In the genomic region with DNA sequence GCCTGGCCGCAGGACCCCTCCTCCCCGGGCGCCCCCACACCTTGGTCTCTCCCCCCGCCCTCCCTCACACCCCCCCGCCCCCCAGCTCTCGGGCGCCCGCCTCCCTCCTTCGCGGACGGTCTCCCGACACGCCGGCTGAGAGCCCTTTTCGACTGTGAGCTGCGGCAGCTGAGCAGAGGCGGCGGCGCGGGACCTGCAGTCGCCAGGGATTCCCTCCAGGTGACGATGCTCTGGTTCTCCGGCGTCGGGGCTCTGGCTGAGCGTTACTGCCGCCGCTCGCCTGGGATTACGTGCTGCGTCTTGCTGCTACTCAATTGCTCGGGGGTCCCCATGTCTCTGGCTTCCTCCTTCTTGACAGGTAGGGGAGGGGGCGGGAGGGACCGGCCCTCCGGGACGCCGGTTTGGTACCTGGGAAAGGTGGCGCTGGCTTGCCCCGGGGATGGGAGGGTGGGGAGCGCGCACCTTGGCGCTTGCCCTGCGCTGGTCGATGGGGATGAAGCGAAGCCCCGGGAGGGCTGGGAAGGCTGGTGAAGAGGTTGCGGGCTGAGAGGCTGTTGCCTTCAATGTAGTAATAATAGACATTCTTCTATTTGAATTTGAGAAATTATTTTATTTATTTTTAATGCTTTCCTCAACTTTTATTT, we compare ENCODE assay signal across 9 cellular contexts. TPM values are rescaled to one million over a fixed set of nuclear protein-coding genes. Genes with fewer than 3 reads are reported as not detected.
DNase-seq lines count a peak whose midpoint lies in the region; ATAC-seq and TF ChIP-seq lines count a peak whose summit lies in the region.
"Had no signal": no experiment of that assay in that cellular context is flagged by ENCODE, and none has a peak within 500 bp of the region (broad histone marks: within the 10 kb centered on the region; RNA-seq: fewer than 3 reads in every experiment).

Gene BMPER (plus strand): TSS at position 151 of the 644 bp plus-strand sequence. CDS start 75 bp downstream, at position 226.

- peak within 1 kb of the TSS; percentile 94 for H3K4me2 ChIP-seq in smooth muscle cell

- in situ Hi-C loops in brain microvascular endothelial cell (cut with HindIII; ENCODE audit: low pct_ligation_motif_present, low sequenced_read_pairs) = no loop called here

- peaks cover 6% of the 10 kb centered on the region for H3K4me1 ChIP-seq in smooth muscle cell (ENCODE audit: low read depth)

- H3K4me3 Mint-ChIP-seq in immature natural killer cell = peak within 1 kb of the TSS; percentile 71 to 88 (median 85)

- H3K9me3 Mint-ChIP-seq in immature natural killer cell = peaks cover 0 to 3% (median 0%) of the 10 kb centered on the region in 6 donors

- no peaks in the 10 kb centered on the region for H4K20me1 ChIP-seq in smooth muscle cell (ENCODE audit: low read depth)

- peak; percentile 15 for DNase-seq in NCI-H2029 (lab: John Stamatoyannopoulos, UW)
- no peak for DNase-seq in NCI-H2029 treated with DMSO at 0.1 percent for 48 hours (lab: John Stamatoyannopoulos, UW)
- peak; percentile 31 for DNase-seq in NCI-H2227 (lab: John Stamatoyannopoulos, UW; ENCODE audit: unreplicated experiment)
- no peak for DNase-seq in brain microvascular endothelial cell
- no peak for DNase-seq in immature natural killer cell
- no peak for DNase-seq in smooth muscle cell (lab: John Stamatoyannopoulos, UW; ENCODE audit: unreplicated experiment)

- H3K9ac ChIP-seq in smooth muscle cell (ENCODE audit: low read depth) = peak within 1 kb of the TSS; percentile 56

- TF ChIP-seq CTCF in brain microvascular endothelial cell (IDR thresholded peaks at IDR 0.05; ENCODE audit: low read depth, low read length, missing control alignments) (peak; percentile 1), smooth muscle cell (IDR thresholded peaks at IDR 0.05; ENCODE audit: borderline replicate concordance, insufficient read depth, poor library complexity, severe bottlenecking) (no peak)

- H3K79me2 ChIP-seq in smooth muscle cell (ENCODE audit: low read depth) = no peaks in the 10 kb centered on the region

- H3K9me3 ChIP-seq in smooth muscle cell (replicated peaks; ENCODE audit: low read depth) = no peaks in the 10 kb centered on the region

- no peaks in the 10 kb centered on the region for H3K36me3 Mint-ChIP-seq in immature natural killer cell

- ATAC-seq in GM21360 (IDR thresholded peaks at IDR 0.05; ENCODE audit: unreplicated experiment) = no peak
- ATAC-seq in activated CD4-positive, CD25-positive, alpha-beta regulatory T cell treated with anti-CD3 and anti-CD28 coated beads, Interleukin-2, amount 50 U/mL, for 24 hours = no peak

- H3F3A ChIP-seq in smooth muscle cell (ENCODE audit: low read depth) = peaks cover 2% of the 10 kb centered on the region

- H3K27me3 ChIP-seq in brain microvascular endothelial cell (replicated peaks) (no peaks in the 10 kb centered on the region), smooth muscle cell (ENCODE audit: low read depth) (peaks cover 45% of the 10 kb centered on the region)

- peaks cover 12 to 26% (median 20%) of the 10 kb centered on the region in 3 donors for H3K27me3 Mint-ChIP-seq in immature natural killer cell (ENCODE audit: low read depth in 3 of 3)

- no peaks in the 10 kb centered on the region for H3K36me3 ChIP-seq in brain microvascular endothelial cell (replicated peaks)
- H3K36me3 ChIP-seq in smooth muscle cell (ENCODE audit: low read depth) = no peaks in the 10 kb centered on the region

- peak within 1 kb of the TSS; percentile 73 for H3K4me3 ChIP-seq in brain microvascular endothelial cell (ENCODE audit: low read depth, low read length)
- H3K4me3 ChIP-seq in smooth muscle cell = peak within 1 kb of the TSS; percentile 68

- WGBS in smooth muscle cell (ENCODE audit: low lambda C conversion rate) = 3% methylated on average over 31 of the region's 47 CpGs

- peaks cover 7 to 11% of the 10 kb centered on the region in 2 donors for H3K4me1 Mint-ChIP-seq in immature natural killer cell

- H3K27ac Mint-ChIP-seq in immature natural killer cell = no peak within 1 kb of the TSS

- H3K27ac ChIP-seq in brain microvascular endothelial cell (peak within 1 kb of the TSS; percentile 54), smooth muscle cell (ENCODE audit: low read depth) (no peak within 1 kb of the TSS)
- H3K27ac ChIP-seq: C4-2B had no signal

- H2AFZ ChIP-seq in smooth muscle cell (ENCODE audit: low read depth) = peak within 1 kb of the TSS; percentile 90

RNA-seq across cellular contexts. Expression of gene BMPER, which starts in this region (rescaled TPM):
- polyA plus RNA-seq in immature natural killer cell (not detected), smooth muscle cell (3.0 and 7.5 TPM in 2 replicates)
- total RNA-seq in smooth muscle cell = 7.3 and 21.9 TPM in 2 replicates

Comparison
In these comparisons a context has a peak if more than half of its experiments do, and no peak if none do; other contexts are left out.
1. DNase-seq: peak in NCI-H2029 (single experiment) and NCI-H2227 (single experiment); none in NCI-H2029 treated with DMSO at 0.1 percent for 48 hours (single experiment), brain microvascular endothelial cell (single experiment), immature natural killer cell (0 of 3) and smooth muscle cell (single experiment).